Comparison of ENCODE assay signal across 18 cellular contexts in genomic region chr1:234320069-234320468, GRCh38. TPM values are rescaled to one million over a fixed set of nuclear protein-coding genes. Genes with fewer than 3 reads are reported as not detected.
DNase-seq lines count a peak whose midpoint lies in the region; ATAC-seq, FAIRE-seq and TF ChIP-seq lines count a peak whose summit lies in the region.
"Had no signal": no experiment of that assay in that cellular context is flagged by ENCODE, and none has a peak within 500 bp of the region (broad histone marks: within the 10 kb centered on the region; RNA-seq: fewer than 3 reads in every experiment).

No MANE protein-coding gene starts in this region.

- H2AFZ ChIP-seq in HepG2 (ENCODE audit: low read length): no peak overlapping the region
- H2AFZ ChIP-seq in K562 (ENCODE audit: low read depth, low read length): no peak overlapping the region

- TF ChIP-seq POLR2A in HepG2 (IDR thresholded peaks at IDR 0.05; ENCODE audit: insufficient read depth in 1 of 2, low read depth in 2 of 2, low read length in 2 of 2) (no peak), right lobe of liver (IDR thresholded peaks at IDR 0.05) (no peak), K562 (conservative IDR thresholded peaks at IDR 0.05) (no peak)

- TF ChIP-seq EP300 in HepG2 (IDR thresholded peaks at IDR 0.05; ENCODE audit: low read depth in 2 of 2, low read length in 2 of 2) (no peak), HepG2 (CRISPR knock-in tag; IDR thresholded peaks at IDR 0.05; ENCODE audit: borderline replicate concordance) (no peak), K562 (IDR thresholded peaks at IDR 0.05; ENCODE audit: low read length) (no peak)

- BruUV-seq in HepG2 (replicated peaks; lab: Mats Ljungman, UMichigan) (no TSS peak), K562 (replicated peaks; lab: Mats Ljungman, UMichigan) (no TSS peak)

- H3K27ac ChIP-seq in HepG2 (ENCODE audit: extremely low read length, insufficient read depth, low read length): peak overlapping the region; percentile 33
- peak overlapping the region in 1 of 3 donors; percentile 54 for H3K27ac ChIP-seq in right lobe of liver
- H3K27ac ChIP-seq in K562 (ENCODE audit: extremely low read depth, low read depth, low read length): no peak overlapping the region
- no peak overlapping the region for H3K27ac ChIP-seq in left lung

- H3K9ac ChIP-seq in HepG2 (ENCODE audit: insufficient read depth, low read depth, low read length) (no peak overlapping the region), K562 (ENCODE audit: insufficient read depth in 1 of 2, low read depth in 2 of 2, low read length in 2 of 2) (no peak overlapping the region)

- DNase-seq in HepG2 (ENCODE audit: low spot score) (no peak), right lobe of liver (no peak), K562 (ENCODE audit: extremely low read depth in 1 of 4, low spot score in 3 of 4) (no peak), urothelium cell line (ENCODE audit: low spot score) (no peak), left lung (no peak)
- DNase-seq in stimulated activated CD4-positive, alpha-beta T cell treated with anti-CD3 and anti-CD28 coated beads, Interleukin-2, amount 100 ng/mL, for 48 hours: no peak
- DNase-seq: 8988T; C1 segment of cervical spinal cord; Calu3; CD4-positive, alpha-beta memory T cell; COR-L47; DMS53; DMS79 treated with DMSO at 0.1 percent for 48 hours; GF-D8; GOT3 had no signal

- TF ChIP-seq CTCF in HepG2 (CRISPR knock-in tag; IDR thresholded peaks at IDR 0.05) (no peak), right lobe of liver (IDR thresholded peaks at IDR 0.05) (no peak), K562 (IDR thresholded peaks at IDR 0.05 in 2 of 3, conservative IDR thresholded peaks at IDR 0.05 in 1 of 3; ENCODE audit: insufficient read depth in 2 of 3, low read depth in 1 of 3, low read length in 3 of 3) (no peak), left lung (IDR thresholded peaks at IDR 0.05) (no peak)

- H3K79me2 ChIP-seq in HepG2 (ENCODE audit: insufficient read depth, low read length): no peaks in the 10 kb centered on the region
- no peaks in the 10 kb centered on the region for H3K79me2 ChIP-seq in K562 (ENCODE audit: control insufficient read depth, insufficient read depth, low read length)

- 57% methylated on average over 5 of the region's 5 CpGs for WGBS in HepG2 (ENCODE audit: low lambda C conversion rate)
- 71% methylated on average over 5 of the region's 5 CpGs for WGBS in right lobe of liver (ENCODE audit: insufficient coverage, low coverage, low lambda C conversion rate, missing lambda C conversion rate)
- WGBS in K562 (ENCODE audit: insufficient coverage, low coverage, missing lambda C conversion rate): under 1% methylated on average over 5 of the region's 5 CpGs

- CTCF ChIA-PET in HepG2 (lab: Yijun Ruan, JAX; ENCODE audit: low intra/inter-chr PET ratio, low total read pairs): no interaction called here
- CTCF ChIA-PET in K562 (lab: Yijun Ruan, JAX; ENCODE audit: low intra/inter-chr PET ratio): no interaction called here

- H3K27me3 ChIP-seq in HepG2 (ENCODE audit: control insufficient read depth in 1 of 2, insufficient read depth in 2 of 2, low read length in 2 of 2) (no peaks in the 10 kb centered on the region; a peak in 1 of 5 replicates), right lobe of liver (no peaks in the 10 kb centered on the region), K562 (ENCODE audit: control insufficient read depth in 2 of 2, insufficient read depth in 2 of 2, low read length in 2 of 2) (peaks cover 55% of the 10 kb centered on the region in 2 experiments), left lung (peaks cover 0 to 11% of the 10 kb centered on the region in 2 donors)

- POLR2A ChIA-PET in HepG2 (lab: Yijun Ruan, JAX) (interaction anchor here (1.0 kb wide), 1 partner anchor 53 kb away, joined by 3 read pairs; the partner anchor contains the start of gene COA6), K562 (lab: Yijun Ruan, JAX) (no interaction called here)

- H3K9me1 ChIP-seq in K562 (ENCODE audit: control insufficient read depth, insufficient read depth, low read length): no peaks in the 10 kb centered on the region

- 0 out of 6 replicates have a peak overlapping the region, but pooled peaks of 1 of the 3 experiments have one; percentile 14 for H3K4me3 ChIP-seq in HepG2 (replicated peaks in 1 of 3; ENCODE audit: insufficient read depth in 1 of 3, low read depth in 2 of 3, low read length in 3 of 3)
- no peak overlapping the region for H3K4me3 ChIP-seq in right lobe of liver
- no peak overlapping the region for H3K4me3 ChIP-seq in K562
- H3K4me3 ChIP-seq in left lung: no peak overlapping the region
- H3K4me3 ChIP-seq: HAP-1 had no signal

- intact Hi-C loops in HepG2 (cut with micrococcal nuclease; ENCODE audit: unreplicated experiment): no loop called here
- intact Hi-C loops in right lobe of liver (cut with DNase I): no loop called here
- intact Hi-C loops in K562 (cut with micrococcal nuclease): no loop called here
- intact Hi-C loops in left lung (cut with DNase I): no loop called here

- in situ Hi-C loops in HepG2 (cut with HindIII; ENCODE audit: extremely low pct_ligation_motif_present, low pct_unique_long_range_greater_than_20kb): loop anchor here (25.0 kb wide), 1 partner anchor 183 kb away; no protein-coding TSS in a partner anchor
- in situ Hi-C loops in K562 (cut with MboI): loop anchor here (5.0 to 10.0 kb wide), 3 partner anchors 162 to 775 kb away; no protein-coding TSS in a partner anchor

- TF ChIP-seq RAD21 in HepG2 (CRISPR knock-in tag; IDR thresholded peaks at IDR 0.05) (no peak), K562 (CRISPR knock-in tag; conservative IDR thresholded peaks at IDR 0.05 in 1 of 2, IDR thresholded peaks at IDR 0.05 in 1 of 2) (no peak)

- H4K20me1 ChIP-seq in HepG2 (ENCODE audit: insufficient read depth, low read length) (no peaks in the 10 kb centered on the region), K562 (replicated peaks; ENCODE audit: control insufficient read depth, insufficient read depth, low read length) (no peaks in the 10 kb centered on the region)

- peaks cover 66% of the 10 kb centered on the region for H3K4me1 ChIP-seq in HepG2 (ENCODE audit: insufficient read depth, low read length)
- peaks cover 0 to 8% (median 4%) of the 10 kb centered on the region in 4 donors for H3K4me1 ChIP-seq in right lobe of liver
- no peaks in the 10 kb centered on the region for H3K4me1 ChIP-seq in K562 (replicated peaks in 1 of 2; ENCODE audit: control insufficient read depth in 2 of 2, insufficient read depth in 2 of 2, low read length in 2 of 2)
- no peaks in the 10 kb centered on the region for H3K4me1 ChIP-seq in left lung
- H3K4me1 ChIP-seq: HAP-1 had no signal

- no peaks in the 10 kb centered on the region for H3K36me3 ChIP-seq in HepG2 (replicated peaks in 1 of 2; ENCODE audit: control insufficient read depth in 1 of 2, insufficient read depth in 2 of 2, low read length in 2 of 2)
- no peaks in the 10 kb centered on the region for H3K36me3 ChIP-seq in right lobe of liver
- H3K36me3 ChIP-seq in K562 (ENCODE audit: control insufficient read depth, insufficient read depth, low read length): no peaks in the 10 kb centered on the region
- no peaks in the 10 kb centered on the region for H3K36me3 ChIP-seq in left lung
- H3K36me3 ChIP-seq: HAP-1 had no signal

- no peak for FAIRE-seq in HepG2 (lab: Jason Lieb, UNC)
- no peak for FAIRE-seq in K562 (lab: Jason Lieb, UNC)
- peak; percentile 27 for FAIRE-seq in urothelium cell line (lab: Jason Lieb, UNC)
- FAIRE-seq: GM12892, H54 had no signal

- ATAC-seq in HepG2: no peak
- no peak for ATAC-seq in right lobe of liver
- ATAC-seq in K562: no peak
- ATAC-seq in left lung: no peak

- H3K4me2 ChIP-seq in HepG2 (ENCODE audit: low read depth, low read length) (peak overlapping the region; percentile 52; the same call in 1 of the 2 replicates), K562 (ENCODE audit: insufficient read depth, low read length) (no peak overlapping the region)

- H3K9me3 ChIP-seq in HepG2 (ENCODE audit: low read length) (no peaks in the 10 kb centered on the region), right lobe of liver (no peaks in the 10 kb centered on the region), K562 (replicated peaks; ENCODE audit: control insufficient read depth, insufficient read depth, low read depth, low read length) (no peaks in the 10 kb centered on the region), left lung (no peaks in the 10 kb centered on the region)
- H3K9me3 ChIP-seq: HAP-1 had no signal

RNA-seq across cellular contexts. Expression of gene COA6, which starts 53.2 kb away (rescaled TPM):
- 104 and 158 TPM in 2 replicates for total RNA-seq in HepG2 (2016; rRNA removed; fragmentation: Illumina TruSeq; extraction: Trizol)
- total RNA-seq in HepG2 (2016; cell fraction: cytosol; rRNA removed; fragmentation: Illumina TruSeq; extraction: Trizol; ENCODE audit: low read depth): 65.3 and 66.5 TPM in 2 replicates
- total RNA-seq in HepG2 (2016; cell fraction: insoluble cytoplasmic fraction; rRNA removed; fragmentation: Illumina TruSeq; extraction: Trizol): 117 and 175 TPM in 2 replicates
- 73.2 and 76.4 TPM in 2 replicates for total RNA-seq in HepG2 (2016; cell fraction: membrane; rRNA removed; fragmentation: Illumina TruSeq; extraction: Trizol)
- 44.6 and 50.4 TPM in 2 replicates for total RNA-seq in HepG2 (2016; cell fraction: nucleus; rRNA removed; fragmentation: Illumina TruSeq; extraction: Trizol)
- polyA plus RNA-seq in HepG2 (2011; rRNA removed): 29.1 and 32.4 TPM in 2 replicates
- polyA plus RNA-seq in HepG2 (2011; cell fraction: cytosol; rRNA removed): 37.1 and 37.6 TPM in 2 replicates
- 12.7 and 13.3 TPM in 2 replicates for polyA plus RNA-seq in HepG2 (2011; cell fraction: nucleus; rRNA removed)
- 49.6 and 68.8 TPM in 2 replicates for polyA plus RNA-seq in HepG2 (2012)
- 84.3 and 106 TPM in 2 replicates for polyA plus RNA-seq in HepG2 (2016; cell fraction: cytosol; fragmentation: Illumina TruSeq; extraction: Trizol; ENCODE audit: low read depth)
- 196 and 215 TPM in 2 replicates for polyA plus RNA-seq in HepG2 (2016; cell fraction: insoluble cytoplasmic fraction; fragmentation: Illumina TruSeq; extraction: Trizol; ENCODE audit: low read depth)
- polyA plus RNA-seq in HepG2 (2016; cell fraction: membrane; fragmentation: Illumina TruSeq; extraction: Trizol; ENCODE audit: low read depth): 84.2 and 92.6 TPM in 2 replicates
- polyA plus RNA-seq in HepG2 (2016; cell fraction: nucleus; fragmentation: Illumina TruSeq; extraction: Trizol; ENCODE audit: insufficient read depth, low read depth): 92.2 and 92.5 TPM in 2 replicates
- polyA minus RNA-seq in HepG2 (2011; rRNA and poly(A)+ RNA removed; ENCODE audit: low replicate concordance): 12.7 and 15.1 TPM in 2 replicates
- 16.5 and 16.7 TPM in 2 replicates for polyA minus RNA-seq in HepG2 (2011; cell fraction: cytosol; rRNA and poly(A)+ RNA removed)
- 12.4 and 16.9 TPM in 2 replicates for polyA minus RNA-seq in HepG2 (2011; cell fraction: nucleus; rRNA and poly(A)+ RNA removed)
- total RNA-seq in right lobe of liver: 10 to 100 TPM; 12.8 to 29.3 (median 16.2) TPM
- 11.0 and 11.3 TPM in 2 replicates for total RNA-seq in K562 (2011; cell fraction: chromatin; rRNA removed; ENCODE audit: low replicate concordance)
- total RNA-seq in K562 (2011; cell fraction: nucleolus; rRNA removed): 18.5 and 22.6 TPM in 2 replicates
- 18.0 and 19.1 TPM in 2 replicates for total RNA-seq in K562 (2011; cell fraction: nucleoplasm; rRNA removed)
- total RNA-seq in K562 (2014; rRNA removed): 92.1 and 131 TPM in 2 replicates
- total RNA-seq in K562 (2014; rRNA removed; fragmentation: Illumina TruSeq; extraction: Trizol): 134 and 151 TPM in 2 replicates
- total RNA-seq in K562 (2015; rRNA removed; fragmentation: Illumina TruSeq; extraction: Trizol): 155 and 158 TPM in 2 replicates
- 102 and 112 TPM in 2 replicates for total RNA-seq in K562 (2021)
- 50.3 and 77.7 TPM in 2 replicates for polyA plus RNA-seq in K562 (2011; rRNA removed)
- polyA plus RNA-seq in K562 (2011; cell fraction: cytosol; rRNA removed): 36.7 and 39.3 TPM in 2 replicates
- polyA plus RNA-seq in K562 (2011; cell fraction: nucleus; rRNA removed): 17.7 and 23.9 TPM in 2 replicates
- polyA plus RNA-seq in K562 (2012): 96.2 and 170 TPM in 2 replicates
- polyA plus RNA-seq in K562 (2014; fragmentation: Illumina TruSeq; extraction: Trizol): 91.5 and 119 TPM in 2 replicates
- polyA plus RNA-seq in K562 (2014; fragmentation: Nextera tagmentation; extraction: Ambion mirVana): 100 to 1,000 TPM; 171 to 187 TPM
- polyA plus RNA-seq in K562 (2014; rRNA removed): 172 and 190 TPM in 2 replicates
- polyA minus RNA-seq in K562 (2011; rRNA and poly(A)+ RNA removed): 12.1 and 12.6 TPM in 2 replicates
- polyA minus RNA-seq in K562 (2011; cell fraction: cytosol; rRNA and poly(A)+ RNA removed): 16.4 and 25.5 TPM in 2 replicates
- 15.6 and 20.1 TPM in 2 replicates for polyA minus RNA-seq in K562 (2011; cell fraction: nucleus; rRNA and poly(A)+ RNA removed)
- total RNA-seq in left lung: 10 to 100 TPM; 27.1 to 27.4 TPM

Comparison
In these comparisons a context has a peak if more than half of its experiments do, and no peak if none do; other contexts are left out.
1. Of the 241 proteins assayed by ChIP-seq in both HepG2 and K562: peak only in HepG2: none; only in K562: HBP1; in both: none; in neither: 240.